1 cellular context compared by ENCODE assay signal in the genomic region with DNA sequence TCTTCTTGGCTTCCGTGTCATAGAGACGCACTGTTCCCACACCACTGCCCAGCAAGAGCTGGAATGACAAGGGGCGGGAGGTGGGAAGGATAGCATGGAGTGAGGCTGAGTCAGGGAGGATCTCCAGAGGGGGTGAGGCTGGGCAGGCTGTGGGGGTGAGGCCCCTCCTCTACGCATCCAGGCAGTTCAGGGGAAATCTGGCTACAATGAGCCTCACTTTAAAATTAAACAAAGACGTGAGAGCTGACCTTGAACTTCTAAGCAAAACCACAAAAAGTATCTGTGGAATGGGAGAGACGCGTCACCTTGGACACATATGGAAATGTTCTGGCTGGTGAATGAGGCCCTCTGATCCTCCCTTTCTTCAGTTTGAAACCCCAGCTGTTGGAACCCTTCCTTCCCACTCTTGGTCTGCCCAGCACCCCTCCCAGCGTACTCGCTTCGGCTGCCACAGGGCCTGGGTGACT.
TF ChIP-seq lines count a peak whose summit lies in the region.

No MANE protein-coding gene starts in this region.

TF ChIP-seq in H1, 55 proteins besides CTCF, POLR2A, EP300 and RAD21:
- TF ChIP-seq, protein P1, sequence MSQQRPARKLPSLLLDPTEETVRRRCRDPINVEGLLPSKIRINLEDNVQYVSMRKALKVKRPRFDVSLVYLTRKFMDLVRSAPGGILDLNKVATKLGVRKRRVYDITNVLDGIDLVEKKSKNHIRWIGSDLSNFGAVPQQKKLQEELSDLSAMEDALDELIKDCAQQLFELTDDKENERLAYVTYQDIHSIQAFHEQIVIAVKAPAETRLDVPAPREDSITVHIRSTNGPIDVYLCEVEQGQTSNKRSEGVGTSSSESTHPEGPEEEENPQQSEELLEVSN (IDR thresholded peaks at IDR 0.05) = no peak
- TF ChIP-seq SP2 (IDR thresholded peaks at IDR 0.05; ENCODE audit: low read length) = no peak
- TF ChIP-seq GABPA (IDR thresholded peaks at IDR 0.05; ENCODE audit: borderline replicate concordance, insufficient read depth, low read length) = no peak
- TF ChIP-seq EGR1 (IDR thresholded peaks at IDR 0.05; ENCODE audit: borderline replicate concordance, low read depth, low read length) = no peak
- TF ChIP-seq TAF1 (IDR thresholded peaks at IDR 0.05; ENCODE audit: low read depth, low read length) = no peak
- TF ChIP-seq POU5F1 (IDR thresholded peaks at IDR 0.05; ENCODE audit: low read depth, low read length) = no peak
- no peak for TF ChIP-seq BCL11A (IDR thresholded peaks at IDR 0.05; ENCODE audit: low read depth in 2 of 2, low read length in 2 of 2)
- no peak for TF ChIP-seq CREB1 (IDR thresholded peaks at IDR 0.05)
